In genomic region chr19:15373644-15374043, GRCh38 we compare ENCODE assay signal across 18 cellular contexts. TPM values are rescaled to one million over a fixed set of nuclear protein-coding genes. Genes with fewer than 3 reads are reported as not detected.
DNase-seq lines count a peak whose midpoint lies in the region; ATAC-seq, FAIRE-seq and TF ChIP-seq lines count a peak whose summit lies in the region.
"Had no signal": no experiment of that assay in that cellular context is flagged by ENCODE, and none has a peak within 500 bp of the region (broad histone marks: within the 10 kb centered on the region; RNA-seq: fewer than 3 reads in every experiment).

No MANE protein-coding gene starts in this region.

- H4K20me1 ChIP-seq in H1 (replicated peaks in 1 of 2; ENCODE audit: control insufficient read depth in 1 of 2, insufficient read depth in 2 of 2, low read length in 2 of 2) = peaks cover 11 to 38% of the 10 kb centered on the region in 2 experiments

- H2AK5ac ChIP-seq in H1 (ENCODE audit: low read depth, low read length) = no peak overlapping the region
- H2AK5ac ChIP-seq in trophoblast cell (ENCODE audit: low read length) = no peak overlapping the region

- no peak overlapping the region for H3K9ac ChIP-seq in H1 (replicated peaks in 1 of 4; ENCODE audit: extremely low read depth in 1 of 4, low read depth in 3 of 4, low read length in 3 of 4)
- no peak overlapping the region for H3K9ac ChIP-seq in trophoblast cell (ENCODE audit: low read length)
- H3K9ac ChIP-seq: KMS-11 had no signal

- POLR2A ChIA-PET in H1 (lab: Charles Lee; ENCODE audit: partially characterized antibody) = interaction anchor here (1.1 kb wide), 1 partner anchor 14 kb away, joined by 4 read pairs; no protein-coding TSS in a partner anchor

- H4K5ac ChIP-seq in H1 (ENCODE audit: insufficient read length, low read depth, low read length) = no peak overlapping the region

- H3K36me3 ChIP-seq in heart right ventricle (peaks cover 11 to 63% (median 43%) of the 10 kb centered on the region in 9 donors), right atrium auricular region (peaks cover 45% of the 10 kb centered on the region), H1 (ENCODE audit: control insufficient read depth in 2 of 4, insufficient read depth in 4 of 4, low read length in 3 of 4) (peaks cover 14 to 49% (median 32%) of the 10 kb centered on the region in 4 experiments), trophoblast cell (ENCODE audit: control insufficient read depth in 1 of 2, insufficient read depth in 2 of 2, low read length in 2 of 2) (peaks cover 57 to 59% of the 10 kb centered on the region in 2 experiments), suprapubic skin (peaks cover 60% of the 10 kb centered on the region)

- WGBS in heart right ventricle, 2 donors = 91% methylated on average over 22 of the region's 22 CpGs
- WGBS in H1 (ENCODE audit: extremely low coverage in 1 of 2, insufficient coverage in 1 of 2, insufficient read length in 1 of 2, insufficient replicate concordance in 2 of 2, low coverage in 1 of 2, low lambda C conversion rate in 2 of 2, missing lambda C conversion rate in 1 of 2), 2 experiments = 93% methylated on average over 22 of the region's 22 CpGs; no CpG with 5 or more reads in 1 of the 2 experiments
- WGBS in trophoblast cell (ENCODE audit: extremely low coverage, insufficient coverage, insufficient read length) = no CpG with 5 or more reads among the region's 22 CpGs
- WGBS in suprapubic skin = 80% methylated on average over 9 of the region's 22 CpGs

- no peak overlapping the region for H4K91ac ChIP-seq in H1 (replicated peaks; ENCODE audit: insufficient read length, low read length)
- no peak overlapping the region for H4K91ac ChIP-seq in trophoblast cell (ENCODE audit: low read depth, low read length)

- no peak overlapping the region for H3K18ac ChIP-seq in H1 (ENCODE audit: extremely low read depth, low read length)
- no peak overlapping the region for H3K18ac ChIP-seq in trophoblast cell (ENCODE audit: low read length)

- H3K14ac ChIP-seq in H1 (ENCODE audit: insufficient read length) (no peak overlapping the region), trophoblast cell (ENCODE audit: low read length) (no peak overlapping the region)

- H3K4me1 ChIP-seq in heart right ventricle (peaks cover 34 to 71% (median 54%) of the 10 kb centered on the region in 9 donors), right atrium auricular region (peaks cover 0 to 65% of the 10 kb centered on the region in 2 donors), H1 (replicated peaks in 1 of 4; ENCODE audit: control insufficient read depth in 3 of 4, insufficient read depth in 4 of 4, low read length in 3 of 4) (peaks cover 0 to 5% (median 5%) of the 10 kb centered on the region in 4 experiments; a peak in 6 of 7 replicates), trophoblast cell (ENCODE audit: control insufficient read depth in 1 of 2, insufficient read depth in 2 of 2, low read length in 2 of 2) (peaks cover 2 to 12% of the 10 kb centered on the region in 2 experiments), suprapubic skin (peaks cover 48% of the 10 kb centered on the region)

- CTCF ChIA-PET in H1 (lab: Charles Lee; ENCODE audit: partially characterized antibody) = interaction anchor here (0.6 kb wide), 1 partner anchor 69 kb away, joined by 3 read pairs; no protein-coding TSS in a partner anchor

- no peak overlapping the region for H3K56ac ChIP-seq in H1 (replicated peaks; ENCODE audit: insufficient read length, low read depth, low read length)

- ATAC-seq in heart right ventricle (peak in 1 of 8 donors; percentile 2), HG03565 (IDR thresholded peaks at IDR 0.05; ENCODE audit: unreplicated experiment) (no peak)
- ATAC-seq: A549, PC-3 had no signal

- no peak overlapping the region for H2BK15ac ChIP-seq in H1 (ENCODE audit: low read length)

- peaks cover 24% of the 10 kb centered on the region for H3K79me1 ChIP-seq in H1 (ENCODE audit: low read depth, low read length)
- peaks cover 1% of the 10 kb centered on the region for H3K79me1 ChIP-seq in trophoblast cell (ENCODE audit: low read length)

- no peak overlapping the region for H3K4me3 ChIP-seq in heart right ventricle
- no peak overlapping the region for H3K4me3 ChIP-seq in right atrium auricular region
- no peak overlapping the region for H3K4me3 ChIP-seq in H1 (ENCODE audit: extremely low read depth in 1 of 4, insufficient read depth in 2 of 4, low read depth in 3 of 4, low read length in 4 of 4)
- no peak overlapping the region for H3K4me3 ChIP-seq in trophoblast cell (ENCODE audit: low read depth, low read length)
- peak overlapping the region; percentile 11 for H3K4me3 ChIP-seq in suprapubic skin
- H3K4me3 ChIP-seq: A549 had no signal

- TF ChIP-seq EP300 in H1 (IDR thresholded peaks at IDR 0.05; ENCODE audit: borderline replicate concordance in 1 of 2, low read depth in 2 of 2, low read length in 2 of 2) = no peak
- no peak for TF ChIP-seq EP300 in suprapubic skin (IDR thresholded peaks at IDR 0.05)

- no peak overlapping the region for H3K4me2 ChIP-seq in H1 (ENCODE audit: insufficient read depth in 1 of 2, low read depth in 2 of 2, low read length in 2 of 2)
- H3K4me2 ChIP-seq in trophoblast cell (ENCODE audit: low read length) = no peak overlapping the region
- H3K4me2 ChIP-seq: A549, KMS-11 had no signal

- TF ChIP-seq RAD21 in H1 (IDR thresholded peaks at IDR 0.05 in 1 of 2, conservative IDR thresholded peaks at IDR 0.05 in 1 of 2; ENCODE audit: low read depth in 2 of 2, low read length in 2 of 2) = no peak

- TF ChIP-seq CTCF in heart right ventricle (IDR thresholded peaks at IDR 0.05) (no peak), right atrium auricular region (IDR thresholded peaks at IDR 0.05) (no peak), H1 (IDR thresholded peaks at IDR 0.05; ENCODE audit: control extremely low read depth in 1 of 3, insufficient read depth in 1 of 3, low read depth in 1 of 3, low read length in 3 of 3) (no peak), suprapubic skin (IDR thresholded peaks at IDR 0.05) (no peak)

- intact Hi-C loops in heart right ventricle (cut with DNase I) = loop anchor here in 3 of 10 donors (5.0 to 10.0 kb wide), 3 partner anchors 41 to 181 kb away; partner anchors contain the start of gene BRD4 (in 1 of the 3)

- DNase-seq in heart right ventricle (no peak), right atrium auricular region (ENCODE audit: low spot score) (no peak), H1 (ENCODE audit: low read depth in 1 of 2, low spot score in 2 of 2) (no peak), trophoblast cell (no peak), suprapubic skin (ENCODE audit: low spot score in 2 of 2) (no peak), NCI-H1436 (lab: John Stamatoyannopoulos, UW) (no peak), NCI-H226 (no peak)
- DNase-seq: DND-41, H9, NCI-H1436 treated with DMSO at 0.1 percent for 48 hours, NCI-H2081, NCI-H510A treated with DMSO at 0.1 percent for 48 hours, NCI-H82, PC-3 had no signal

- no peak for FAIRE-seq in H1 (lab: Jason Lieb, UNC)
- FAIRE-seq: A549, G401.6 had no signal

- H3K9me3 ChIP-seq in heart right ventricle (no peaks in the 10 kb centered on the region), right atrium auricular region (no peaks in the 10 kb centered on the region), H1 (ENCODE audit: insufficient read depth in 2 of 2, low read depth in 1 of 2, low read length in 1 of 2) (no peaks in the 10 kb centered on the region), trophoblast cell (ENCODE audit: insufficient read depth, low read depth, low read length) (peaks cover 2% of the 10 kb centered on the region), suprapubic skin (no peaks in the 10 kb centered on the region)
- H3K9me3 ChIP-seq: A549 had no signal

- peaks cover 33 to 64% of the 10 kb centered on the region in 2 experiments for H3K79me2 ChIP-seq in H1 (ENCODE audit: control insufficient read depth in 1 of 2, insufficient read depth in 2 of 2, low read length in 2 of 2)
- H3K79me2 ChIP-seq in trophoblast cell (ENCODE audit: control insufficient read depth, insufficient read depth, low read length, poor library complexity) = peaks cover 24% of the 10 kb centered on the region

- H3K23me2 ChIP-seq in H1 (ENCODE audit: low read depth, low read length) = peaks cover 8% of the 10 kb centered on the region

- no peaks in the 10 kb centered on the region for H3K27me3 ChIP-seq in heart right ventricle
- no peaks in the 10 kb centered on the region for H3K27me3 ChIP-seq in right atrium auricular region
- H3K27me3 ChIP-seq in H1 (replicated peaks in 1 of 4; ENCODE audit: control insufficient read depth in 3 of 4, extremely low read depth in 1 of 4, insufficient read depth in 3 of 4, low read length in 3 of 4) = no peaks in the 10 kb centered on the region
- no peaks in the 10 kb centered on the region for H3K27me3 ChIP-seq in trophoblast cell (ENCODE audit: insufficient read depth, low read length)
- no peaks in the 10 kb centered on the region for H3K27me3 ChIP-seq in suprapubic skin

- H2BK12ac ChIP-seq in H1 (ENCODE audit: low read depth, low read length) (no peak overlapping the region), trophoblast cell (ENCODE audit: low read length) (no peak overlapping the region)

- TF ChIP-seq POLR2A in H1 (IDR thresholded peaks at IDR 0.05; ENCODE audit: control extremely low read depth in 1 of 2, low read depth in 2 of 2, low read length in 2 of 2) (no peak), suprapubic skin (IDR thresholded peaks at IDR 0.05) (no peak)

- H2BK5ac ChIP-seq in H1 (ENCODE audit: low read depth, low read length) (no peak overlapping the region), trophoblast cell (ENCODE audit: low read depth, low read length, poor library complexity) (no peak overlapping the region)

- no peak overlapping the region for H2AFZ ChIP-seq in H1 (ENCODE audit: low read length)
- H2AFZ ChIP-seq in trophoblast cell (ENCODE audit: insufficient read depth, low read length, poor library complexity) = no peak overlapping the region

- no peak overlapping the region for H2BK20ac ChIP-seq in H1 (ENCODE audit: low read length)

- H3K27ac ChIP-seq in heart right ventricle (peak overlapping the region in 8 of 10 donors; percentile 59 to 88 (median 73)), right atrium auricular region (peak overlapping the region in 1 of 2 donors; percentile 77), H1 (ENCODE audit: low read depth, low read length) (no peak overlapping the region), trophoblast cell (ENCODE audit: low read depth, low read length) (no peak overlapping the region), suprapubic skin (peak overlapping the region; percentile 52)
- H3K27ac ChIP-seq: A549, KMS-11 had no signal

- no peak overlapping the region for H4K12ac ChIP-seq in trophoblast cell (ENCODE audit: low read depth, low read length)

- H3K4ac ChIP-seq in H1 (replicated peaks; ENCODE audit: insufficient read length, low read depth, low read length) (no peak overlapping the region), trophoblast cell (ENCODE audit: low read depth, low read length) (peak overlapping the region; percentile 5)

- H4K8ac ChIP-seq in H1 (ENCODE audit: extremely low read depth, insufficient read depth, low read length) = peak overlapping the region; percentile 60; the same call in 1 of the 2 replicates
- H4K8ac ChIP-seq in trophoblast cell (ENCODE audit: low read depth, low read length) = no peak overlapping the region

- H2BK120ac ChIP-seq in H1 (replicated peaks; ENCODE audit: low read depth, low read length) (no peak overlapping the region), trophoblast cell (ENCODE audit: insufficient read depth, low read length, poor library complexity) (no peak overlapping the region)

- H3K23ac ChIP-seq in H1 (ENCODE audit: insufficient read length) (no peak overlapping the region), trophoblast cell (ENCODE audit: low read length) (no peak overlapping the region)

RNA-seq across cellular contexts. Expression of gene AKAP8, which starts 5.9 kb away (rescaled TPM):
- total RNA-seq in heart right ventricle = 10 to 100 TPM; 15.7 to 32.2 (median 18.6) TPM
- 10 to 100 TPM; 12.8 to 21.8 TPM for polyA plus RNA-seq in heart right ventricle
- total RNA-seq in right atrium auricular region = 10 to 100 TPM; 12.3 to 17.9 TPM
- total RNA-seq in H1 (2021; fragmentation: NEBNext Ultra II Directional; extraction: Animal tissue kit (Norgen Biotek cat#: 25700)) = 41.0 and 41.3 TPM in 2 replicates
- polyA plus RNA-seq in H1 (2011; rRNA removed) = 17.0 and 20.8 TPM in 2 replicates
- polyA plus RNA-seq in H1 (2011; cell fraction: cytosol; rRNA removed) = 21.3 TPM
- 40.5 TPM for polyA plus RNA-seq in H1 (2011; cell fraction: nucleus; rRNA removed)
- polyA plus RNA-seq in H1 (2012, experiment 1 of 2) = 21.9 to 26.0 TPM (median 24.2 TPM) in 4 replicates
- 9.4 TPM for polyA plus RNA-seq in H1 (2012, experiment 2 of 2)
- polyA plus RNA-seq in H1 (2013, experiment 1 of 2) = 18.7 TPM
- polyA plus RNA-seq in H1 (2013, experiment 2 of 2) = 18.2 TPM
- polyA minus RNA-seq in H1 (2011; rRNA and poly(A)+ RNA removed) = 10.3 and 11.2 TPM in 2 replicates
- polyA minus RNA-seq in H1 (2011; cell fraction: cytosol; rRNA and poly(A)+ RNA removed) = 16.2 TPM
- polyA minus RNA-seq in H1 (2011; cell fraction: nucleus; rRNA and poly(A)+ RNA removed) = 15.7 TPM
- 40.6 and 42.9 TPM in 2 replicates for polyA plus RNA-seq in trophoblast cell (2013)
- 10 to 100 TPM; 25.3 to 77.9 (median 41.6) TPM for total RNA-seq in suprapubic skin

RNA-seq across cellular contexts. Expression of gene BRD4, which starts 41.3 kb away (rescaled TPM):
- total RNA-seq in heart right ventricle = 10 to 100 TPM; 51.6 to 85.1 (median 54.7) TPM
- polyA plus RNA-seq in heart right ventricle = 10 to 100 TPM; 31.2 to 34.8 TPM
- total RNA-seq in right atrium auricular region = 10 to 100 TPM; 23.6 to 41.0 TPM
- total RNA-seq in H1 (2021; fragmentation: NEBNext Ultra II Directional; extraction: Animal tissue kit (Norgen Biotek cat#: 25700)) = 144 and 146 TPM in 2 replicates
- 14.1 and 17.6 TPM in 2 replicates for polyA plus RNA-seq in H1 (2011; rRNA removed)
- 9.1 TPM for polyA plus RNA-seq in H1 (2011; cell fraction: cytosol; rRNA removed)
- polyA plus RNA-seq in H1 (2011; cell fraction: nucleus; rRNA removed) = 44.8 TPM
- polyA plus RNA-seq in H1 (2012, experiment 1 of 2) = 76.6 to 103 TPM (median 93.2 TPM) in 4 replicates
- polyA plus RNA-seq in H1 (2012, experiment 2 of 2) = 35.4 TPM
- polyA plus RNA-seq in H1 (2013, experiment 1 of 2) = 77.1 TPM
- polyA plus RNA-seq in H1 (2013, experiment 2 of 2) = 72.4 TPM
- 26.9 and 36.3 TPM in 2 replicates for polyA minus RNA-seq in H1 (2011; rRNA and poly(A)+ RNA removed)
- polyA minus RNA-seq in H1 (2011; cell fraction: cytosol; rRNA and poly(A)+ RNA removed) = 44.7 TPM
- polyA minus RNA-seq in H1 (2011; cell fraction: nucleus; rRNA and poly(A)+ RNA removed) = 77.2 TPM
- 188 and 191 TPM in 2 replicates for polyA plus RNA-seq in trophoblast cell (2013)
- total RNA-seq in suprapubic skin = 100 to 1,000 TPM in 1 of 4 donors, 10 to 100 TPM in 3; 54.8 to 111 (median 68.3) TPM

RNA-seq across cellular contexts. Expression of gene AKAP8L, which starts 45.1 kb away (rescaled TPM):
- 100 to 1,000 TPM in 1 of 10 donors, 10 to 100 TPM in 9; 45.2 to 101 (median 63.1) TPM for total RNA-seq in heart right ventricle
- 100 to 1,000 TPM in 1 of 2 donors, 10 to 100 TPM in 1; 53.6 to 140 TPM for polyA plus RNA-seq in heart right ventricle
- 10 to 100 TPM; 66.5 to 78.2 TPM for total RNA-seq in right atrium auricular region
- total RNA-seq in H1 (2021; fragmentation: NEBNext Ultra II Directional; extraction: Animal tissue kit (Norgen Biotek cat#: 25700)) = 127 and 138 TPM in 2 replicates
- 75.1 and 149 TPM in 2 replicates for polyA plus RNA-seq in H1 (2011; rRNA removed)
- 130 TPM for polyA plus RNA-seq in H1 (2011; cell fraction: cytosol; rRNA removed)
- polyA plus RNA-seq in H1 (2011; cell fraction: nucleus; rRNA removed) = 1,038 TPM
- polyA plus RNA-seq in H1 (2012, experiment 1 of 2) = 104 to 148 TPM (median 127 TPM) in 4 replicates
- polyA plus RNA-seq in H1 (2012, experiment 2 of 2) = 45.6 TPM
- 108 TPM for polyA plus RNA-seq in H1 (2013, experiment 1 of 2)
- polyA plus RNA-seq in H1 (2013, experiment 2 of 2) = 92.0 TPM
- 112 and 116 TPM in 2 replicates for polyA minus RNA-seq in H1 (2011; rRNA and poly(A)+ RNA removed)
- 69.8 TPM for polyA minus RNA-seq in H1 (2011; cell fraction: cytosol; rRNA and poly(A)+ RNA removed)
- polyA minus RNA-seq in H1 (2011; cell fraction: nucleus; rRNA and poly(A)+ RNA removed) = 218 TPM
- polyA plus RNA-seq in trophoblast cell (2013) = 92.6 and 94.5 TPM in 2 replicates
- total RNA-seq in suprapubic skin = 100 to 1,000 TPM in 2 of 4 donors, 10 to 100 TPM in 2; 97.5 to 259 (median 118) TPM

Comparison
In these comparisons a context has a peak if more than half of its experiments do, and no peak if none do; other contexts are left out.
1. H3K27ac ChIP-seq: peak in heart right ventricle (8 of 10) and suprapubic skin (single experiment); none in H1 (single experiment) and trophoblast cell (single experiment).